In genomic region chr9:115969096-115969495, GRCh38 we compare ENCODE assay signal across 1 cellular context.
TF ChIP-seq lines count a peak whose summit lies in the region.

No MANE protein-coding gene starts in this region.

TF ChIP-seq in GM12878, 131 proteins besides CTCF, POLR2A, EP300 and RAD21 (continued from another document):
- TF ChIP-seq CEBPZ (IDR thresholded peaks at IDR 0.05; ENCODE audit: low read depth, low read length) (no peak), ZBED1 (IDR thresholded peaks at IDR 0.05; ENCODE audit: borderline replicate concordance) (no peak), CREB1 (IDR thresholded peaks at IDR 0.05; ENCODE audit: low read depth) (no peak), POU2F2 (IDR thresholded peaks at IDR 0.05; ENCODE audit: borderline replicate concordance, low read depth, low read length) (no peak), ZBTB4 (CRISPR knock-in tag; IDR thresholded peaks at IDR 0.05) (no peak), RAD51 (IDR thresholded peaks at IDR 0.05) (no peak), BCL3 (IDR thresholded peaks at IDR 0.05; ENCODE audit: borderline replicate concordance, insufficient read depth, low read depth, low read length, poor library complexity, severe bottlenecking) (no peak)
